ENCODE assay signal across 35 cellular contexts in the genomic region with DNA sequence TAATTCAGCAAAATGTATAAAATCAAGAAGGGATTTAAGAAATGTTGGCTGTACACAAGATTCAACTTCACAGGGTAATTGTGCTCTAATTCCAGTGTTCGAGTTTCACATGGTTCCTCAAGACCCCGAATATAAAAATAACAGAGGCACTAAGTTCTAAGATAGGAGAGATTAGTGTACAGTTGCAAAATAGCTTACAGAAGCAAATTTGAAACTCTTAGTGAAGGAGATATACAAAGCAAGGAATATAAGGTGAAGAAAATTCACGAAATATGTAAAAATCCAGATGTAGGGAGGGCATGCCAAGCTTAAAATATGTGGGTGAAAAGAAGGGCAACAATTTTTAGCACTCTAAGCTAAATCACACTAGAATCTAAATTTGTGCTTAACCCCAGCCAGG.
"Had no signal": no experiment of that assay in that cellular context is flagged by ENCODE, and none has a peak within 500 bp of the region (broad histone marks: within the 10 kb centered on the region; RNA-seq: fewer than 3 reads in every experiment).

No MANE protein-coding gene starts in this region.

- DNase-seq: activated B cell treated with CpG ODN at 0.5 μM for 24 hours; activated CD4-positive, alpha-beta memory T cell treated with anti-CD3 and anti-CD28 coated beads for 36 hours; activated CD4-positive, alpha-beta T cell treated with anti-CD3 and anti-CD28 coated beads for 4 hours; activated CD4-positive, alpha-beta T cell treated with anti-CD3 and anti-CD28 coated beads, Interleukin-2, amount 10 ng/mL, durations not matched to agents 24 days and 14 days; activated CD4-positive, alpha-beta T cell treated with anti-CD3 and anti-CD28 coated beads, Interleukin-2, amount 50 U/mL, for 1 hour; activated CD4-positive, alpha-beta T cell treated with anti-CD3 and anti-CD28 coated beads, Interleukin-2, amount 50 U/mL, for 4 hours; activated CD4-positive, CD25-positive, alpha-beta regulatory T cell treated with anti-CD3 and anti-CD28 coated beads, Interleukin-2, amount 50 U/mL, for 72 hours; activated CD8-positive, alpha-beta memory T cell treated with anti-CD3 and anti-CD28 coated beads, Interleukin-2, amount 50 U/mL, for 4 hours; activated CD8-positive, alpha-beta T cell treated with anti-CD3 and anti-CD28 coated beads for 36 hours; activated effector memory CD4-positive, alpha-beta T cell treated with anti-CD3 and anti-CD28 coated beads, Interleukin-2, amount 50 U/mL, for 16 hours; activated gamma-delta T cell treated with Interleukin-2 at 50 U/mL for 16 hours; activated naive CD4-positive, alpha-beta T cell; activated naive CD4-positive, alpha-beta T cell treated with anti-CD3 and anti-CD28 coated beads for 36 hours; activated naive CD4-positive, alpha-beta T cell treated with anti-CD3 and anti-CD28 coated beads, Interleukin-2, amount 50 U/mL, for 16 hours; activated naive CD8-positive, alpha-beta T cell treated with anti-CD3 and anti-CD28 coated beads for 36 hours; activated T-cell treated with anti-CD3 and anti-CD28 coated beads for 4 hours; activated T-cell treated with anti-CD3 and anti-CD28 coated beads, Interleukin-2, amount 50 U/mL, for 1 hour; activated T-cell treated with anti-CD3 and anti-CD28 coated beads, Interleukin-2, amount 50 U/mL, for 4 hours; activated T-cell treated with anti-CD3 and anti-CD28 coated beads, Interleukin-2, amount 50 U/mL, for 72 hours; adrenal gland; amniotic stem cell; aorta; body of pancreas; brain microvascular endothelial cell; cerebellar nuclear complex; T-helper 1 cell; T-helper 2 cell; T-helper 9 cell had no signal

- H3K9me3 ChIP-seq: adrenal gland had no signal

- H3K4me3 ChIP-seq: adrenal gland, body of pancreas, cardiac muscle cell had no signal

- H3K27me3 ChIP-seq: adrenal gland, body of pancreas, brain microvascular endothelial cell, cardiac muscle cell had no signal

- ATAC-seq: activated CD8-positive, alpha-beta T cell treated with anti-CD3 and anti-CD28 coated beads for 36 hours; activated naive CD4-positive, alpha-beta T cell treated with anti-CD3 and anti-CD28 coated beads, Interleukin-2, amount 50 U/mL, for 72 hours; activated T-cell treated with anti-CD3 and anti-CD28 coated beads, Interleukin-2, amount 50 U/mL, for 4 hours; activated T-cell treated with anti-CD3 and anti-CD28 coated beads, Interleukin-2, amount 50 U/mL, for 72 hours; activated T-helper 17 cell treated with anti-CD3 and anti-CD28 coated beads, Interleukin-2, amount 50 U/mL, for 72 hours; body of pancreas had no signal

- FAIRE-seq: astrocyte, bronchial epithelial cell, TTC549 had no signal

- H3K4me1 ChIP-seq: adrenal gland, body of pancreas had no signal

- H3K27ac ChIP-seq: adrenal gland, body of pancreas, brain microvascular endothelial cell, cardiac muscle cell, VCaP had no signal
